ENCODE assay signal across 23 cellular contexts in genomic region chr7:29953735-29954347, GRCh38. TPM values are rescaled to one million over a fixed set of nuclear protein-coding genes. Genes with fewer than 3 reads are reported as not detected.
DNase-seq lines count a peak whose midpoint lies in the region; ATAC-seq and TF ChIP-seq lines count a peak whose summit lies in the region.
"Had no signal": no experiment of that assay in that cellular context is flagged by ENCODE, and none has a peak within 500 bp of the region (broad histone marks: within the 10 kb centered on the region; RNA-seq: fewer than 3 reads in every experiment).

No MANE protein-coding gene starts in this region.

- H3K27me3 ChIP-seq in ascending aorta = no peaks in the 10 kb centered on the region
- no peaks in the 10 kb centered on the region for H3K27me3 ChIP-seq in subcutaneous abdominal adipose tissue (ENCODE audit: control insufficient read depth in 5 of 5, insufficient read depth in 4 of 5, low read length in 5 of 5)
- H3K27me3 ChIP-seq: adrenal gland, esophagus squamous epithelium, ovary, sigmoid colon, transverse colon had no signal

- TF ChIP-seq CTCF in ascending aorta (IDR thresholded peaks at IDR 0.05) = no peak
- no peak for TF ChIP-seq CTCF in glutamatergic neuron (IDR thresholded peaks at IDR 0.05; ENCODE audit: partially characterized antibody, unreplicated experiment)

- peaks cover 6% of the 10 kb centered on the region for H3K9me3 Mint-ChIP-seq in glutamatergic neuron (ENCODE audit: unreplicated experiment)
- H3K9me3 Mint-ChIP-seq: IgD-negative memory B cell had no signal

- H3K27ac ChIP-seq in ascending aorta = peak overlapping the region; percentile 41 to 56
- peak overlapping the region; percentile 38 for H3K27ac ChIP-seq in subcutaneous abdominal adipose tissue (ENCODE audit: low read depth, low read length)
- H3K27ac ChIP-seq: adrenal gland, esophagus squamous epithelium, ovary, SK-N-MC, transverse colon had no signal

- H3K4me3 ChIP-seq in ascending aorta (no peak overlapping the region), subcutaneous abdominal adipose tissue (ENCODE audit: low read depth in 1 of 5, low read length in 5 of 5) (no peak overlapping the region)
- H3K4me3 ChIP-seq: adrenal gland, esophagus squamous epithelium, ovary, sigmoid colon, SK-N-MC, transverse colon had no signal

- H3K27ac Mint-ChIP-seq in glutamatergic neuron (ENCODE audit: unreplicated experiment) = peak overlapping the region; percentile 29

- ATAC-seq in GM21737 (IDR thresholded peaks at IDR 0.05; ENCODE audit: unreplicated experiment) = no peak
- ATAC-seq: Panc1 had no signal

- H3K36me3 ChIP-seq in ascending aorta (peaks cover 15 to 26% of the 10 kb centered on the region in 2 donors), subcutaneous abdominal adipose tissue (ENCODE audit: control insufficient read depth in 5 of 5, insufficient read depth in 5 of 5, low read length in 5 of 5) (peaks cover 0 to 17% (median 12%) of the 10 kb centered on the region in 5 donors)
- H3K36me3 ChIP-seq: ovary, transverse colon had no signal

- peaks cover 47% of the 10 kb centered on the region for H3K4me1 Mint-ChIP-seq in glutamatergic neuron (ENCODE audit: low read depth, unreplicated experiment)

- no peak overlapping the region for H3K9ac ChIP-seq in subcutaneous abdominal adipose tissue (ENCODE audit: low read length in 5 of 5)

- intact Hi-C loops in ascending aorta (cut with DNase I) = no loop called here

- no peaks in the 10 kb centered on the region for H3K4me1 ChIP-seq in ascending aorta
- H3K4me1 ChIP-seq in subcutaneous abdominal adipose tissue (ENCODE audit: control insufficient read depth in 5 of 5, insufficient read depth in 5 of 5, low read length in 5 of 5) = peaks cover 0 to 24% (median 18%) of the 10 kb centered on the region in 5 donors
- H3K4me1 ChIP-seq: adrenal gland, esophagus squamous epithelium, transverse colon had no signal

- H3K4me3 Mint-ChIP-seq in glutamatergic neuron (ENCODE audit: unreplicated experiment) = no peak overlapping the region

- DNase-seq in GM03348 (ENCODE audit: low spot score) (peak; percentile 73), ascending aorta (ENCODE audit: low spot score in 2 of 2) (no peak), glutamatergic neuron (no peak), T-helper 9 cell (no peak), NCI-H2107 (lab: John Stamatoyannopoulos, UW) (no peak)
- DNase-seq: activated CD4-positive, alpha-beta T cell treated with anti-CD3 and anti-CD28 coated beads for 4 hours; adrenal gland; central memory CD4-positive, alpha-beta T cell; effector memory CD4-positive, alpha-beta T cell; esophagus squamous epithelium; HCEC 1CT; NCI-H187; NCI-H345; ovary; sigmoid colon; stimulated activated CD4-positive, alpha-beta T cell treated with anti-CD3 and anti-CD28 coated beads, Interleukin-1b, Interleukin-23, amount 100 ng/mL, for 48 hours; stimulated activated naive CD4-positive, alpha-beta T cell treated with Interleukin-2 at 50 U/mL for 16 hours; transverse colon had no signal

- peaks cover 14% of the 10 kb centered on the region for H3K36me3 Mint-ChIP-seq in glutamatergic neuron (ENCODE audit: unreplicated experiment)

- H3K9me3 ChIP-seq in ascending aorta = no peaks in the 10 kb centered on the region
- H3K9me3 ChIP-seq in subcutaneous abdominal adipose tissue (ENCODE audit: control insufficient read depth in 5 of 5, low read length in 5 of 5) = no peaks in the 10 kb centered on the region
- H3K9me3 ChIP-seq: adrenal gland, esophagus squamous epithelium, ovary, sigmoid colon, transverse colon had no signal

- peaks cover 6% of the 10 kb centered on the region for H3K27me3 Mint-ChIP-seq in glutamatergic neuron (ENCODE audit: unreplicated experiment)
- H3K27me3 Mint-ChIP-seq: IgD-negative memory B cell had no signal

RNA-seq across cellular contexts. Expression of gene SCRN1, which starts 35.8 kb away (rescaled TPM):
- 31.0 TPM for total RNA-seq in ascending aorta
- 168 TPM for total RNA-seq in glutamatergic neuron (ENCODE audit: unreplicated experiment)
